ENCODE assay signal across 9 cellular contexts in the genomic region with DNA sequence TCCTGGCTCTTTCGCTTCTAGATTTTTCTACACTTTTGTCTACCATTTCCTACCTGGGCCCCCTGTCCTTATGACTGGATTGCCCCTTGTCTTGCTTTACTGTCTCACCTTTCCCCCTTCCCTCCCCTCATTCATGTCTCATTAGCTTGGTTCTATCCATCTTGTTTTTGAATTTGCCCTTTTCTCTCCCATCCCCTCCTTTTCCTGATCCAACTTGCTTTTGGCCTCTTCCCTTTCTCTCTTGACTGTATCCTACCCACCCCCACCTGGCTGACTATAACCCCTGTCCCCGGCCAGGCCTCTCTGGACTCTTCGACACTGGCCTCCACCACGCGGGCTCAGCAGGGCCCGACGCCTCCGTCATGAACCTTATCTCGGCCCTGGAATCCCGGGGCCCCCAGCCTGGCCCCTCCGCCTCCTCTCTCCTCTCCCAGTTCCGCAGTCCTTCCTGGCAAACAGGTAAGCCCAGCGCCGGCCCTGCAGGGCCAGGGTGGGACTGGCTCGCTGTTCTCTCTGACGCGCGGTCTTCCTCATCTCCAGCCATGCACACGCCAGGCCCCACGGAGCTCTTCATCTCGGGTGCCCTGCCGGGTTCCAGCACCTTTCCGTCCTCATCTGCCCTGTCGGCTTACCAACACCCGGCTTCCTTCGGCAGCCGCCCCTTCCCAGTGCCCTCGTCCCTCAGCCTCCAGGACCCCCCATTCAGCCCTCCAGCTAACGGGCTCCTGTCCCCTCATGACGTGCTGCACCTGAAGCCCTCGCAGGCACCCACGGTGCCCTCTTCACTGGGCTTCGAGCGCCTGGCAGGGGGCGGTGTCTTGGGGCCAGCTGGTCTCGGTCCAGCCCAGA. TPM values are rescaled to one million over a fixed set of nuclear protein-coding genes. Genes with fewer than 3 reads are reported as not detected.
A peak's percentile ranks its signal among the peaks of the same experiment; 100 is the strongest.
DNase-seq lines count a peak whose midpoint lies in the region; ATAC-seq, FAIRE-seq and TF ChIP-seq lines count a peak whose summit lies in the region.
"Had no signal": no experiment of that assay in that cellular context is flagged by ENCODE, and none has a peak within 500 bp of the region (broad histone marks: within the 10 kb centered on the region; RNA-seq: fewer than 3 reads in every experiment).

No MANE protein-coding gene starts in this region.

- DNase-seq in A549 (ENCODE audit: low read depth in 1 of 2, low spot score in 1 of 2) (no peak), K562 (ENCODE audit: extremely low read depth in 1 of 4, low spot score in 3 of 4) (peak in 3 of 4 experiments; percentile 1 to 17 (median 16)), natural killer cell (no peak), HEK293T (ENCODE audit: extremely low spot score) (no peak)
- DNase-seq in stimulated activated CD4-positive, alpha-beta T cell treated with anti-CD3 and anti-CD28 coated beads, Interleukin-4, amount 100 ng/mL, for 24 hours, result no peak
- DNase-seq in stimulated activated CD4-positive, alpha-beta T cell treated with anti-CD3 and anti-CD28 coated beads, Interleukin-4, amount 100 ng/mL, for 1 hour, result no peak

- BruUV-seq in K562 (replicated peaks; lab: Mats Ljungman, UMichigan), result no TSS peak

- H3K4me2 ChIP-seq in A549, result peak overlapping the region; percentile 93
- peak overlapping the region; percentile 79; the same call in 1 of the 2 replicates for H3K4me2 ChIP-seq in K562 (ENCODE audit: insufficient read depth, low read length)

- H3K36me3 Mint-ChIP-seq in natural killer cell, result no peaks in the 10 kb centered on the region

- H3K9me3 ChIP-seq in A549 (no peaks in the 10 kb centered on the region), HUES48 (ENCODE audit: control insufficient read depth, insufficient read depth, low read length) (no peaks in the 10 kb centered on the region), K562 (replicated peaks; ENCODE audit: control insufficient read depth, insufficient read depth, low read depth, low read length) (no peaks in the 10 kb centered on the region)

- peaks cover 51% of the 10 kb centered on the region for H3K36me3 ChIP-seq in HUES48 (ENCODE audit: control insufficient read depth, insufficient read depth, low read length)
- H3K36me3 ChIP-seq in K562 (ENCODE audit: control insufficient read depth, insufficient read depth, low read length), result peaks cover 54% of the 10 kb centered on the region

- FAIRE-seq in A549 (lab: Jason Lieb, UNC) (no peak), K562 (lab: Jason Lieb, UNC) (no peak)
- FAIRE-seq: D721Med had no signal

- H3K27ac ChIP-seq in A549 (peak overlapping the region in 1 of 2 experiments; percentile 41; a peak in 2 of 6 replicates), HUES48 (ENCODE audit: low read depth, low read length) (no peak overlapping the region), K562 (ENCODE audit: extremely low read depth, low read depth, low read length) (peak overlapping the region; percentile 58; the same call in 2 of the 3 replicates)

- H3K9me1 ChIP-seq in K562 (ENCODE audit: control insufficient read depth, insufficient read depth, low read length), result peaks cover 3% of the 10 kb centered on the region

- peak overlapping the region; percentile 89 to 90 for H3K27ac Mint-ChIP-seq in natural killer cell

- H3K79me2 ChIP-seq in K562 (ENCODE audit: control insufficient read depth, insufficient read depth, low read length), result peaks cover 45% of the 10 kb centered on the region

- peaks cover 32 to 35% of the 10 kb centered on the region in 2 donors for H3K4me1 Mint-ChIP-seq in natural killer cell

- H3K4me1 ChIP-seq in A549 (peaks cover 11% of the 10 kb centered on the region), HUES48 (ENCODE audit: control insufficient read depth, insufficient read depth, low read length) (peaks cover 6% of the 10 kb centered on the region), K562 (replicated peaks in 1 of 2; ENCODE audit: control insufficient read depth in 2 of 2, insufficient read depth in 2 of 2, low read length in 2 of 2) (peaks cover 10 to 55% of the 10 kb centered on the region in 2 experiments; a peak in 4 of 5 replicates)

- TF ChIP-seq EP300 in A549 (IDR thresholded peaks at IDR 0.05) (no peak), K562 (IDR thresholded peaks at IDR 0.05; ENCODE audit: low read length) (no peak)

- H3K9ac ChIP-seq in HUES48 (ENCODE audit: low read depth, low read length) (no peak overlapping the region), K562 (ENCODE audit: insufficient read depth in 1 of 2, low read depth in 2 of 2, low read length in 2 of 2) (peak overlapping the region in 1 of 2 experiments; percentile 35; a peak in 1 of 4 replicates)

- peaks cover 6% of the 10 kb centered on the region; the same call in 1 of the 2 replicates for H4K20me1 ChIP-seq in K562 (replicated peaks; ENCODE audit: control insufficient read depth, insufficient read depth, low read length)

- no peak overlapping the region for H2AFZ ChIP-seq in K562 (ENCODE audit: low read depth, low read length)

- H3K4me3 Mint-ChIP-seq in natural killer cell, result peak overlapping the region; percentile 84

- POLR2A ChIA-PET in A549 (lab: Yijun Ruan, JAX), result interaction anchor here (1.6 to 1.8 kb wide), 2 partner anchors 14 to 47 kb away, joined by 10 to 30 read pairs; a partner anchor contains a TSS
- POLR2A ChIA-PET in K562 (lab: Yijun Ruan, JAX), result interaction anchor here (0.6 to 1.5 kb wide), 2 partner anchors 47 to 286 kb away, joined by 3 to 6 read pairs; a partner anchor contains a TSS
- POLR2A ChIA-PET in HEK293T (lab: Yijun Ruan, JAX), result interaction anchor here (1.3 to 4.6 kb wide), 4 partner anchors 46 to 98 kb away, joined by 3 to 61 read pairs (median 5); a partner anchor contains a TSS

- no peak for TF ChIP-seq RAD21 in A549 (conservative IDR thresholded peaks at IDR 0.05 in 1 of 2, IDR thresholded peaks at IDR 0.05 in 1 of 2)
- no peak for TF ChIP-seq RAD21 in K562 (CRISPR knock-in tag; conservative IDR thresholded peaks at IDR 0.05 in 1 of 2, IDR thresholded peaks at IDR 0.05 in 1 of 2)

- H3K9me3 Mint-ChIP-seq in natural killer cell, result no peaks in the 10 kb centered on the region

- intact Hi-C loops in K562 (cut with micrococcal nuclease) (loop anchor here (5.0 kb wide), 2 partner anchors 168 to 437 kb away; a partner anchor contains a TSS), natural killer cell (cut with micrococcal nuclease) (no loop called here)

- H3K27me3 ChIP-seq in HUES48 (ENCODE audit: control insufficient read depth, insufficient read depth, low read length) (no peaks in the 10 kb centered on the region), K562 (ENCODE audit: control insufficient read depth in 2 of 2, insufficient read depth in 2 of 2, low read length in 2 of 2) (no peaks in the 10 kb centered on the region)

- in situ Hi-C loops in K562 (cut with MboI), result no loop called here

- H3K4me3 ChIP-seq in A549, result no peak overlapping the region
- peak overlapping the region; percentile 46 for H3K4me3 ChIP-seq in HUES48 (ENCODE audit: low read depth, low read length)
- no peak overlapping the region for H3K4me3 ChIP-seq in K562

- no peaks in the 10 kb centered on the region for H3K27me3 Mint-ChIP-seq in natural killer cell (ENCODE audit: low read depth in 2 of 2)

- TF ChIP-seq POLR2A in A549 (IDR thresholded peaks at IDR 0.05; ENCODE audit: low read length) (no peak), K562 (conservative IDR thresholded peaks at IDR 0.05) (no peak)

- 96% methylated on average over 35 of the region's 36 CpGs for WGBS in A549 (ENCODE audit: missing lambda C conversion rate)
- WGBS in K562 (ENCODE audit: insufficient coverage, low coverage, missing lambda C conversion rate), result 91% methylated on average over 23 of the region's 36 CpGs

- CTCF ChIA-PET in A549 (lab: Yijun Ruan, JAX) (interaction anchor here (0.6 to 3.1 kb wide), 6 partner anchors 8 to 92 kb away, joined by 3 to 13 read pairs (median 4); a partner anchor contains a TSS), K562 (lab: Yijun Ruan, JAX; ENCODE audit: low intra/inter-chr PET ratio) (no interaction called here), HEK293T (lab: Yijun Ruan, JAX) (interaction anchor here (0.7 kb wide), 1 partner anchor 8 kb away, joined by 3 read pairs; no protein-coding TSS in a partner anchor)

- ATAC-seq in A549 (no peak), K562 (no peak), natural killer cell (no peak), HG03108 (IDR thresholded peaks at IDR 0.05; ENCODE audit: unreplicated experiment) (no peak)

- TF ChIP-seq CTCF in A549 (IDR thresholded peaks at IDR 0.05) (no peak), K562 (IDR thresholded peaks at IDR 0.05 in 2 of 3, conservative IDR thresholded peaks at IDR 0.05 in 1 of 3; ENCODE audit: insufficient read depth in 2 of 3, low read depth in 1 of 3, low read length in 3 of 3) (no peak), natural killer cell (IDR thresholded peaks at IDR 0.05) (no peak)

RNA-seq across cellular contexts. Expression of a gene that starts 3.4 kb away (rescaled TPM):
- polyA plus RNA-seq in A549 (2011; rRNA removed), result 0.78 and 1.6 TPM in 2 replicates
- polyA plus RNA-seq in A549 (2012; cell fraction: cytosol; rRNA removed), result 3.9 and 5.4 TPM in 2 replicates
- polyA plus RNA-seq in A549 (2012; cell fraction: nucleus; rRNA removed), result 12.6 and 13.4 TPM in 2 replicates
- polyA plus RNA-seq in A549 (2017; fragmentation: RNase III; extraction: RNeasy Plus Mini Kit Qiagen cat#74134 plus additional on column Dnase treatment), result 13.0 to 16.3 TPM (median 15.6 TPM) in 3 replicates
- polyA minus RNA-seq in A549 (2011; rRNA and poly(A)+ RNA removed), result 0.83 and 2.8 TPM in 2 replicates
- 7.0 and 14.7 TPM in 2 replicates for total RNA-seq in K562 (2011; cell fraction: chromatin; rRNA removed; ENCODE audit: low replicate concordance)
- 4.5 and 4.9 TPM in 2 replicates for total RNA-seq in K562 (2011; cell fraction: nucleolus; rRNA removed)
- 5.6 and 6.6 TPM in 2 replicates for total RNA-seq in K562 (2011; cell fraction: nucleoplasm; rRNA removed)
- 1.5 and 2.8 TPM in 2 replicates for total RNA-seq in K562 (2014; rRNA removed)
- total RNA-seq in K562 (2014; rRNA removed; fragmentation: Illumina TruSeq; extraction: Trizol), result 0.29 and 0.33 TPM in 2 replicates
- total RNA-seq in K562 (2015; rRNA removed; fragmentation: Illumina TruSeq; extraction: Trizol), result 0.98 and 1.7 TPM in 2 replicates
- total RNA-seq in K562 (2021), result 18.8 and 21.1 TPM in 2 replicates
- polyA plus RNA-seq in K562 (2011; rRNA removed), result 0.24 and 0.57 TPM in 2 replicates
- polyA plus RNA-seq in K562 (2011; cell fraction: cytosol; rRNA removed), result 0.13 and 0.40 TPM in 2 replicates
- 1.9 and 3.1 TPM in 2 replicates for polyA plus RNA-seq in K562 (2011; cell fraction: nucleus; rRNA removed)
- 8.8 and 10.2 TPM in 2 replicates for polyA plus RNA-seq in K562 (2012)
- 3.0 and 6.1 TPM in 2 replicates for polyA plus RNA-seq in K562 (2014; fragmentation: Illumina TruSeq; extraction: Trizol)
- polyA plus RNA-seq in K562 (2014; fragmentation: Nextera tagmentation; extraction: Ambion mirVana), result under 1 TPM; 0.01 TPM
- polyA plus RNA-seq in K562 (2014; rRNA removed), result 4.7 and 7.0 TPM in 2 replicates
- 0.21 and 0.25 TPM in 2 replicates for polyA minus RNA-seq in K562 (2011; rRNA and poly(A)+ RNA removed)
- 3.7 and 5.3 TPM in 2 replicates for polyA minus RNA-seq in K562 (2011; cell fraction: cytosol; rRNA and poly(A)+ RNA removed)
- polyA minus RNA-seq in K562 (2011; cell fraction: nucleus; rRNA and poly(A)+ RNA removed), result 0.81 and 3.3 TPM in 2 replicates
- total RNA-seq in natural killer cell, result 10 to 100 TPM; 51.1 to 62.1 (median 56.0) TPM

RNA-seq across cellular contexts. Expression of a gene that starts 13.3 kb away (rescaled TPM):
- polyA plus RNA-seq in A549 (2011; rRNA removed) (0.53 and 0.82 TPM in 2 replicates), A549 (2017; fragmentation: RNase III; extraction: RNeasy Plus Mini Kit Qiagen cat#74134 plus additional on column Dnase treatment) (0.68 to 1.1 TPM (median 1.0 TPM) in 3 replicates), K562 (2011; rRNA removed) (0.13 and 0.20 TPM in 2 replicates), K562 (2014; fragmentation: Illumina TruSeq; extraction: Trizol) (0.12 and 0.36 TPM in 2 replicates), K562 (2014; fragmentation: Nextera tagmentation; extraction: Ambion mirVana) (under 1 TPM; 0.06 to 0.11 TPM), K562 (2014; rRNA removed) (1.1 and 1.4 TPM in 2 replicates)
- 0.45 and 0.54 TPM in 2 replicates for polyA plus RNA-seq in A549 (2012; cell fraction: cytosol; rRNA removed)
- 0.55 and 0.66 TPM in 2 replicates for polyA plus RNA-seq in A549 (2012; cell fraction: nucleus; rRNA removed)
- polyA minus RNA-seq in A549 (2011; rRNA and poly(A)+ RNA removed), result 0.44 and 0.54 TPM in 2 replicates
- 2.2 TPM in 1 of 2 replicates, not detected in the other for total RNA-seq in K562 (2011; cell fraction: chromatin; rRNA removed; ENCODE audit: low replicate concordance)
- total RNA-seq in K562 (2011; cell fraction: nucleolus; rRNA removed), result 3.0 and 4.7 TPM in 2 replicates
- total RNA-seq in K562 (2011; cell fraction: nucleoplasm; rRNA removed), result 2.6 and 2.9 TPM in 2 replicates
- total RNA-seq in K562 (2014; rRNA removed) (0.73 and 2.3 TPM in 2 replicates), K562 (2014; rRNA removed; fragmentation: Illumina TruSeq; extraction: Trizol) (0.33 TPM in 1 of 2 replicates, not detected in the other), K562 (2015; rRNA removed; fragmentation: Illumina TruSeq; extraction: Trizol) (0.65 and 0.94 TPM in 2 replicates), K562 (2021) (1.1 TPM in 2 replicates), natural killer cell (under 1 TPM in 2 of 3 donors, not detected in 1; 0.39 to 0.56 TPM)
- 0.29 and 1.2 TPM in 2 replicates for polyA plus RNA-seq in K562 (2011; cell fraction: cytosol; rRNA removed)
- polyA plus RNA-seq in K562 (2011; cell fraction: nucleus; rRNA removed), result 0.44 and 0.55 TPM in 2 replicates
- 0.35 and 0.48 TPM in 2 replicates for polyA plus RNA-seq in K562 (2012)
- 0.33 and 0.46 TPM in 2 replicates for polyA minus RNA-seq in K562 (2011; rRNA and poly(A)+ RNA removed)
- 1.4 and 1.5 TPM in 2 replicates for polyA minus RNA-seq in K562 (2011; cell fraction: cytosol; rRNA and poly(A)+ RNA removed)
- polyA minus RNA-seq in K562 (2011; cell fraction: nucleus; rRNA and poly(A)+ RNA removed), result 2.2 and 2.6 TPM in 2 replicates

RNA-seq across cellular contexts. Expression of a gene that starts 14.0 kb away (rescaled TPM):
- polyA plus RNA-seq in A549 (2011; rRNA removed), result 49.0 and 52.5 TPM in 2 replicates
- 187 and 189 TPM in 2 replicates for polyA plus RNA-seq in A549 (2012; cell fraction: cytosol; rRNA removed)
- 179 and 276 TPM in 2 replicates for polyA plus RNA-seq in A549 (2012; cell fraction: nucleus; rRNA removed)
- 98.0 to 105 TPM (median 101 TPM) in 3 replicates for polyA plus RNA-seq in A549 (2017; fragmentation: RNase III; extraction: RNeasy Plus Mini Kit Qiagen cat#74134 plus additional on column Dnase treatment)
- polyA minus RNA-seq in A549 (2011; rRNA and poly(A)+ RNA removed), result 67.2 and 78.2 TPM in 2 replicates
- total RNA-seq in K562 (2011; cell fraction: chromatin; rRNA removed; ENCODE audit: low replicate concordance), result 37.6 and 115 TPM in 2 replicates
- 84.5 and 91.1 TPM in 2 replicates for total RNA-seq in K562 (2011; cell fraction: nucleolus; rRNA removed)
- total RNA-seq in K562 (2011; cell fraction: nucleoplasm; rRNA removed), result 70.0 and 84.8 TPM in 2 replicates
- total RNA-seq in K562 (2014; rRNA removed), result 153 and 184 TPM in 2 replicates
- 29.5 and 44.9 TPM in 2 replicates for total RNA-seq in K562 (2014; rRNA removed; fragmentation: Illumina TruSeq; extraction: Trizol)
- 109 and 112 TPM in 2 replicates for total RNA-seq in K562 (2015; rRNA removed; fragmentation: Illumina TruSeq; extraction: Trizol)
- 118 and 130 TPM in 2 replicates for total RNA-seq in K562 (2021)
- 79.9 and 94.3 TPM in 2 replicates for polyA plus RNA-seq in K562 (2011; rRNA removed)
- 138 and 295 TPM in 2 replicates for polyA plus RNA-seq in K562 (2011; cell fraction: cytosol; rRNA removed)
- polyA plus RNA-seq in K562 (2011; cell fraction: nucleus; rRNA removed), result 106 and 158 TPM in 2 replicates
- 116 and 136 TPM in 2 replicates for polyA plus RNA-seq in K562 (2012)
- 56.7 and 111 TPM in 2 replicates for polyA plus RNA-seq in K562 (2014; fragmentation: Illumina TruSeq; extraction: Trizol)
- 10 to 100 TPM; 14.4 to 42.1 TPM for polyA plus RNA-seq in K562 (2014; fragmentation: Nextera tagmentation; extraction: Ambion mirVana)
- polyA plus RNA-seq in K562 (2014; rRNA removed), result 147 and 151 TPM in 2 replicates
- polyA minus RNA-seq in K562 (2011; rRNA and poly(A)+ RNA removed), result 47.8 and 60.4 TPM in 2 replicates
- polyA minus RNA-seq in K562 (2011; cell fraction: cytosol; rRNA and poly(A)+ RNA removed), result 60.8 and 65.8 TPM in 2 replicates
- polyA minus RNA-seq in K562 (2011; cell fraction: nucleus; rRNA and poly(A)+ RNA removed), result 29.6 and 41.9 TPM in 2 replicates
- total RNA-seq in natural killer cell, result 10 to 100 TPM; 46.7 to 63.6 (median 59.8) TPM

RNA-seq across cellular contexts. Expression of a gene that starts 45.6 kb away (rescaled TPM):
- polyA plus RNA-seq in A549 (2011; rRNA removed) (45.9 and 47.6 TPM in 2 replicates), A549 (2017; fragmentation: RNase III; extraction: RNeasy Plus Mini Kit Qiagen cat#74134 plus additional on column Dnase treatment) (49.2 to 55.4 TPM (median 50.2 TPM) in 3 replicates), K562 (2011; rRNA removed) (15.4 and 16.4 TPM in 2 replicates), K562 (2014; fragmentation: Illumina TruSeq; extraction: Trizol) (8.5 and 13.9 TPM in 2 replicates), K562 (2014; fragmentation: Nextera tagmentation; extraction: Ambion mirVana) (1 to 10 TPM in 1 of 2 experiments, under 1 TPM in 1; 0.70 to 1.3 TPM), K562 (2014; rRNA removed) (17.3 and 18.3 TPM in 2 replicates)
- 217 and 248 TPM in 2 replicates for polyA plus RNA-seq in A549 (2012; cell fraction: cytosol; rRNA removed)
- 168 and 175 TPM in 2 replicates for polyA plus RNA-seq in A549 (2012; cell fraction: nucleus; rRNA removed)
- 33.7 and 42.6 TPM in 2 replicates for polyA minus RNA-seq in A549 (2011; rRNA and poly(A)+ RNA removed)
- total RNA-seq in K562 (2011; cell fraction: chromatin; rRNA removed; ENCODE audit: low replicate concordance), result 2.5 and 10.0 TPM in 2 replicates
- total RNA-seq in K562 (2011; cell fraction: nucleolus; rRNA removed), result 9.5 and 11.2 TPM in 2 replicates
- 8.0 and 8.3 TPM in 2 replicates for total RNA-seq in K562 (2011; cell fraction: nucleoplasm; rRNA removed)
- total RNA-seq in K562 (2014; rRNA removed) (8.2 and 10.4 TPM in 2 replicates), K562 (2014; rRNA removed; fragmentation: Illumina TruSeq; extraction: Trizol) (1.5 and 1.7 TPM in 2 replicates), K562 (2015; rRNA removed; fragmentation: Illumina TruSeq; extraction: Trizol) (3.1 and 3.7 TPM in 2 replicates), K562 (2021) (8.3 and 9.3 TPM in 2 replicates), natural killer cell (1 to 10 TPM; 2.0 to 7.7 (median 5.9) TPM)
- polyA plus RNA-seq in K562 (2011; cell fraction: cytosol; rRNA removed), result 26.0 and 54.3 TPM in 2 replicates
- polyA plus RNA-seq in K562 (2011; cell fraction: nucleus; rRNA removed), result 19.7 and 39.0 TPM in 2 replicates
- 14.8 and 16.2 TPM in 2 replicates for polyA plus RNA-seq in K562 (2012)
- 1.2 and 2.7 TPM in 2 replicates for polyA minus RNA-seq in K562 (2011; rRNA and poly(A)+ RNA removed)
- 5.5 and 8.4 TPM in 2 replicates for polyA minus RNA-seq in K562 (2011; cell fraction: cytosol; rRNA and poly(A)+ RNA removed)
- polyA minus RNA-seq in K562 (2011; cell fraction: nucleus; rRNA and poly(A)+ RNA removed), result 2.0 TPM in 2 replicates

RNA-seq across cellular contexts. Expression of a gene that starts 47.6 kb away (rescaled TPM):
- polyA plus RNA-seq in A549 (2011; rRNA removed), result 4.0 and 6.1 TPM in 2 replicates
- 19.9 and 23.2 TPM in 2 replicates for polyA plus RNA-seq in A549 (2012; cell fraction: cytosol; rRNA removed)
- 46.7 and 82.1 TPM in 2 replicates for polyA plus RNA-seq in A549 (2012; cell fraction: nucleus; rRNA removed)
- 41.0 to 47.9 TPM (median 47.2 TPM) in 3 replicates for polyA plus RNA-seq in A549 (2017; fragmentation: RNase III; extraction: RNeasy Plus Mini Kit Qiagen cat#74134 plus additional on column Dnase treatment)
- polyA minus RNA-seq in A549 (2011; rRNA and poly(A)+ RNA removed), result 2.1 and 5.1 TPM in 2 replicates
- 11.3 and 31.0 TPM in 2 replicates for total RNA-seq in K562 (2011; cell fraction: chromatin; rRNA removed; ENCODE audit: low replicate concordance)
- 16.8 and 21.8 TPM in 2 replicates for total RNA-seq in K562 (2011; cell fraction: nucleolus; rRNA removed)
- total RNA-seq in K562 (2011; cell fraction: nucleoplasm; rRNA removed), result 10.6 and 16.9 TPM in 2 replicates
- 12.9 and 18.0 TPM in 2 replicates for total RNA-seq in K562 (2014; rRNA removed)
- total RNA-seq in K562 (2014; rRNA removed; fragmentation: Illumina TruSeq; extraction: Trizol), result 2.5 and 2.8 TPM in 2 replicates
- 4.9 and 6.0 TPM in 2 replicates for total RNA-seq in K562 (2015; rRNA removed; fragmentation: Illumina TruSeq; extraction: Trizol)
- 75.5 and 79.0 TPM in 2 replicates for total RNA-seq in K562 (2021)
- 3.7 and 4.3 TPM in 2 replicates for polyA plus RNA-seq in K562 (2011; rRNA removed)
- 5.1 and 6.3 TPM in 2 replicates for polyA plus RNA-seq in K562 (2011; cell fraction: cytosol; rRNA removed)
- 21.1 and 37.2 TPM in 2 replicates for polyA plus RNA-seq in K562 (2011; cell fraction: nucleus; rRNA removed)
- 36.5 and 39.5 TPM in 2 replicates for polyA plus RNA-seq in K562 (2012)
- 9.7 and 22.5 TPM in 2 replicates for polyA plus RNA-seq in K562 (2014; fragmentation: Illumina TruSeq; extraction: Trizol)
- under 1 TPM; 0.20 to 0.25 TPM for polyA plus RNA-seq in K562 (2014; fragmentation: Nextera tagmentation; extraction: Ambion mirVana)
- 11.4 and 14.6 TPM in 2 replicates for polyA plus RNA-seq in K562 (2014; rRNA removed)
- 1.1 and 1.9 TPM in 2 replicates for polyA minus RNA-seq in K562 (2011; rRNA and poly(A)+ RNA removed)
- 7.8 and 12.0 TPM in 2 replicates for polyA minus RNA-seq in K562 (2011; cell fraction: cytosol; rRNA and poly(A)+ RNA removed)
- polyA minus RNA-seq in K562 (2011; cell fraction: nucleus; rRNA and poly(A)+ RNA removed), result 4.8 and 5.6 TPM in 2 replicates
- total RNA-seq in natural killer cell, result 10 to 100 TPM; 38.9 to 46.2 (median 44.9) TPM

Comparison
In these comparisons a context has a peak if more than half of its experiments do, and no peak if none do; other contexts are left out.
1. DNase-seq: peak in K562 (3 of 4); none in A549 (0 of 2), natural killer cell (single experiment), stimulated activated CD4-positive, alpha-beta T cell treated with anti-CD3 and anti-CD28 coated beads, Interleukin-4, amount 100 ng/mL, for 24 hours (single experiment), HEK293T (single experiment) and stimulated activated CD4-positive, alpha-beta T cell treated with anti-CD3 and anti-CD28 coated beads, Interleukin-4, amount 100 ng/mL, for 1 hour (single experiment).